ENCODE assay signal across 10 cellular contexts in genomic region chr18:79856119-79857080, GRCh38. TPM values are rescaled to one million over a fixed set of nuclear protein-coding genes. Genes with fewer than 3 reads are reported as not detected.
A peak's percentile ranks its signal among the peaks of the same experiment; 100 is the strongest.
DNase-seq lines count a peak whose midpoint lies in the region; ATAC-seq and TF ChIP-seq lines count a peak whose summit lies in the region.
"Had no signal": no experiment of that assay in that cellular context is flagged by ENCODE, and none has a peak within 500 bp of the region (broad histone marks: within the 10 kb centered on the region; RNA-seq: fewer than 3 reads in every experiment).

No MANE protein-coding gene starts in this region.

- in situ Hi-C loops in Panc1 (cut with HindIII; ENCODE audit: low pct_unique_long_range_greater_than_20kb, low sequenced_read_pairs), result no loop called here

- DNase-seq in GM12864 (ENCODE audit: low read depth) (peak; percentile 37), HFF-Myc (ENCODE audit: extremely low read depth, low read depth) (peak; percentile 10), Panc1 (ENCODE audit: low read depth, low spot score) (no peak), foreskin melanocyte (peak; percentile 40), ureter (ENCODE audit: low spot score) (peak; percentile 43), GOT3 (lab: John Stamatoyannopoulos, UW) (no peak)
- DNase-seq in effector memory CD8-positive, alpha-beta T cell, result no peak

- no peaks in the 10 kb centered on the region for H3K9me3 ChIP-seq in Panc1 (ENCODE audit: control insufficient read depth, insufficient read depth, low read depth, low read length)

- no peak overlapping the region for H3K27ac Mint-ChIP-seq in effector memory CD8-positive, alpha-beta T cell
- H3K27ac Mint-ChIP-seq: dendritic cell treated with granulocyte-macrophage colony-stimulating factor and Interleukin-4, amounts not matched to agents 40 ng/mL and 50 ng/mL, for 4 days had no signal

- no peak overlapping the region for H3K4me3 ChIP-seq in GM12864 (ENCODE audit: low read depth, low read length)
- H3K4me3 ChIP-seq in HFF-Myc (replicated peaks; ENCODE audit: low read depth, low read length), result no peak overlapping the region
- peak overlapping the region in 1 of 2 experiments; percentile 41; a peak in 2 of 4 replicates for H3K4me3 ChIP-seq in Panc1 (ENCODE audit: low read depth in 2 of 2, low read length in 2 of 2)

- intact Hi-C loops in Panc1 (cut with micrococcal nuclease; ENCODE audit: unreplicated experiment), result no loop called here

- CTCF ChIA-PET in Panc1 (lab: Charles Lee), result interaction anchor here (0.6 kb wide), 1 partner anchor 33 kb away, joined by 5 read pairs; no protein-coding TSS in a partner anchor

- H3K36me3 ChIP-seq in Panc1 (ENCODE audit: control insufficient read depth, insufficient read depth, low read length), result no peaks in the 10 kb centered on the region

- 0 out of 2 replicates have a peak, but pooled peaks cover 3% of the 10 kb centered on the region for H3K4me1 ChIP-seq in Panc1 (ENCODE audit: control insufficient read depth, insufficient read depth, low read length)

- H3K4me3 Mint-ChIP-seq in effector memory CD8-positive, alpha-beta T cell, result no peak overlapping the region
- H3K4me3 Mint-ChIP-seq: dendritic cell treated with granulocyte-macrophage colony-stimulating factor and Interleukin-4, amounts not matched to agents 40 ng/mL and 50 ng/mL, for 4 days had no signal

- TF ChIP-seq CTCF in GM12864 (IDR thresholded peaks at IDR 0.05; ENCODE audit: low read depth, low read length, missing control alignments) (no peak), HFF-Myc (IDR thresholded peaks at IDR 0.05; ENCODE audit: low read depth, low read length, missing control alignments) (no peak), Panc1 (IDR thresholded peaks at IDR 0.05) (no peak)

- POLR2A ChIA-PET in Panc1 (lab: Charles Lee), result no interaction called here

- no TSS peak for BruUV-seq in Panc1 (replicated peaks; lab: Mats Ljungman, UMichigan)

- H3K9me3 Mint-ChIP-seq in effector memory CD8-positive, alpha-beta T cell, result peaks cover 0 to 1% of the 10 kb centered on the region in 2 donors

- H3K27me3 Mint-ChIP-seq in effector memory CD8-positive, alpha-beta T cell, result peaks cover 11 to 47% of the 10 kb centered on the region in 2 donors

- peaks cover 12% of the 10 kb centered on the region for H3K27me3 ChIP-seq in Panc1 (ENCODE audit: control insufficient read depth, insufficient read depth, low read length)

- peaks cover 0 to 2% of the 10 kb centered on the region in 2 donors for H3K4me1 Mint-ChIP-seq in effector memory CD8-positive, alpha-beta T cell (ENCODE audit: low read depth in 2 of 2)

- peaks cover 6% of the 10 kb centered on the region for H3K36me3 Mint-ChIP-seq in effector memory CD8-positive, alpha-beta T cell (ENCODE audit: insufficient read depth)

- ATAC-seq in Panc1, result peak; percentile 70
- ATAC-seq in effector memory CD8-positive, alpha-beta T cell (replicated peaks), result no peak
- ATAC-seq in HG03521 (IDR thresholded peaks at IDR 0.05; ENCODE audit: unreplicated experiment), result no peak

- no peak overlapping the region for H3K27ac ChIP-seq in Panc1 (ENCODE audit: low read length)

RNA-seq across cellular contexts. Expression of gene KCNG2, which starts 58.7 kb away (rescaled TPM):
- total RNA-seq in Panc1 (2021; ENCODE audit: unreplicated experiment), result not detected
- polyA plus RNA-seq in Panc1 (2012; ENCODE audit: insufficient read length), result 1.1 TPM
- not detected for total RNA-seq in ureter
- total RNA-seq: HT1080 had no signal

Comparison
In these comparisons a context has a peak if more than half of its experiments do, and no peak if none do; other contexts are left out.
1. DNase-seq: peak in GM12864 (single experiment), HFF-Myc (single experiment), foreskin melanocyte (single experiment) and ureter (single experiment); none in Panc1 (single experiment), GOT3 (single experiment) and effector memory CD8-positive, alpha-beta T cell (0 of 3).